Comparison of ENCODE assay signal across 8 cellular contexts in the genomic region with DNA sequence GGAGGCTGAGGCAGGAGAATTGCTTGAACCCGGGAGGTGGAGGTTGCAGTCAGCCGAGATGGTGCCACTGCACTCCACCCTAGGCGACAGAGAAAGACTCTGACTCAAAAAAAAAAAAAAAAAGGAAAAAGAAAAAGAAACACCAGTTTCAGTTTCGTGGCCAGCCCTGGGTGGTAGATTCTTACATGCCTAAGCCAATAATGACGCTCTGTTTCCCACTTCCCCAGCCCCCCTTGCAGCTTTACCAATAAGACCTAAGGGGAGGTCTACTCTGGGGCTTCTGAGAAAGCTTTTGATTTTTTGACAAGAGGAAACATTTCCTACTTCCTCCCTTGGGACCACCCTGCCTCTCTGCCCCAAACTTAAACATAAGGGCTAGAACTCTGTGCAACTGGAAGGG. TPM values are rescaled to one million over a fixed set of nuclear protein-coding genes. Genes with fewer than 3 reads are reported as not detected.
A peak's percentile ranks its signal among the peaks of the same experiment; 100 is the strongest.
DNase-seq lines count a peak whose midpoint lies in the region; ATAC-seq lines count a peak whose summit lies in the region.

No MANE protein-coding gene starts in this region.

- ATAC-seq in GM21515 (IDR thresholded peaks at IDR 0.05; ENCODE audit: unreplicated experiment) = peak; percentile 77
- no peak for ATAC-seq in HG02884 (IDR thresholded peaks at IDR 0.05; ENCODE audit: unreplicated experiment)
- ATAC-seq in HG02840 (IDR thresholded peaks at IDR 0.05; ENCODE audit: low FRiP score, unreplicated experiment) = no peak

- DNase-seq in RPMI7951 (ENCODE audit: low read depth) = peak; percentile 38
- peak; percentile 51 for DNase-seq in activated naive CD8-positive, alpha-beta T cell treated with anti-CD3 and anti-CD28 coated beads, Interleukin-2, amount 50 U/mL, for 16 hours (ENCODE audit: low read depth, low spot score)
- peak; percentile 24 for DNase-seq in stimulated activated CD8-positive, alpha-beta memory T cell treated with anti-CD3 and anti-CD28 coated beads, Interleukin-15, amount 100 ng/mL, for 1 hour (ENCODE audit: low read depth)
- no peak for DNase-seq in COLO668 (lab: John Stamatoyannopoulos, UW; ENCODE audit: unreplicated experiment)
- no peak for DNase-seq in pons (ENCODE audit: low spot score)

RNA-seq across cellular contexts. Expression of gene PTPRJ, which starts 30.0 kb away (rescaled TPM):
- total RNA-seq in RPMI7951 (2014; rRNA removed; shearing (Covaris generic)) = 13.6 and 14.2 TPM in 2 replicates

Comparison
In these comparisons a context has a peak if more than half of its experiments do, and no peak if none do; other contexts are left out.
1. DNase-seq: peak in RPMI7951 (single experiment), activated naive CD8-positive, alpha-beta T cell treated with anti-CD3 and anti-CD28 coated beads, Interleukin-2, amount 50 U/mL, for 16 hours (single experiment) and stimulated activated CD8-positive, alpha-beta memory T cell treated with anti-CD3 and anti-CD28 coated beads, Interleukin-15, amount 100 ng/mL, for 1 hour (single experiment); none in COLO668 (single experiment) and pons (single experiment).